In genomic region chr2:200757414-200757813, GRCh38 we compare ENCODE assay signal across 16 cellular contexts. TPM values are rescaled to one million over a fixed set of nuclear protein-coding genes. Genes with fewer than 3 reads are reported as not detected.
DNase-seq lines count a peak whose midpoint lies in the region; ATAC-seq and TF ChIP-seq lines count a peak whose summit lies in the region.
"Had no signal": no experiment of that assay in that cellular context is flagged by ENCODE, and none has a peak within 500 bp of the region (broad histone marks: within the 10 kb centered on the region; RNA-seq: fewer than 3 reads in every experiment).

No MANE protein-coding gene starts in this region.

- peak overlapping the region; percentile 41 for H3K4me2 ChIP-seq in Karpas-422 (ENCODE audit: low read depth, low read length, poor library complexity, severe bottlenecking)

- peaks cover 28% of the 10 kb centered on the region for H3K4me1 ChIP-seq in Karpas-422 (ENCODE audit: low read length)
- H3K4me1 ChIP-seq: psoas muscle had no signal

- peak overlapping the region; percentile 21; the same call in 1 of the 2 replicates for H3K9ac ChIP-seq in Karpas-422 (ENCODE audit: low read length)

- H3K27ac ChIP-seq in 22Rv1 (peak overlapping the region; percentile 19; the same call in 1 of the 2 replicates), Karpas-422 (ENCODE audit: low read length) (no peak overlapping the region), epithelial cell of prostate (peak overlapping the region; percentile 92)
- H3K27ac ChIP-seq: psoas muscle had no signal

- TF ChIP-seq CTCF in 22Rv1 (IDR thresholded peaks at IDR 0.05): no peak

- H3K79me2 ChIP-seq in Karpas-422 (ENCODE audit: low read length): no peaks in the 10 kb centered on the region

- DNase-seq in Karpas-422: peak; percentile 44
- DNase-seq in epithelial cell of prostate (ENCODE audit: low read depth, low spot score): no peak
- no peak for DNase-seq in NCI-H345 treated with DMSO at 0.1 percent for 48 hours (lab: John Stamatoyannopoulos, UW; ENCODE audit: unreplicated experiment)
- DNase-seq in ureter (ENCODE audit: low spot score): no peak
- DNase-seq: activated gamma-delta T cell treated with Interleukin-2 at 50 U/mL for 16 hours; aorta; GF-D8; NCI-H1930; NCI-H526 treated with DMSO at 0.1 percent for 48 hours; psoas muscle; stimulated activated CD4-positive, alpha-beta T cell treated with anti-CD3 and anti-CD28 coated beads, Interleukin-15, amount 100 ng/mL, for 24 hours had no signal

- H3K4me3 ChIP-seq in Karpas-422 (ENCODE audit: low read length): no peak overlapping the region
- H3K4me3 ChIP-seq: psoas muscle had no signal

- ATAC-seq in GM19463 (IDR thresholded peaks at IDR 0.05; ENCODE audit: unreplicated experiment): peak; percentile 21
- ATAC-seq in HG02623 (IDR thresholded peaks at IDR 0.05; ENCODE audit: unreplicated experiment): no peak
- no peak for ATAC-seq in HG02973 (IDR thresholded peaks at IDR 0.05; ENCODE audit: unreplicated experiment)
- ATAC-seq: activated CD4-positive, CD25-positive, alpha-beta regulatory T cell treated with anti-CD3 and anti-CD28 coated beads, Interleukin-2, amount 50 U/mL, for 24 hours had no signal

- no peaks in the 10 kb centered on the region for H3K9me2 ChIP-seq in Karpas-422 (replicated peaks; ENCODE audit: insufficient read depth, low read length)

- no peak overlapping the region for H2AFZ ChIP-seq in Karpas-422 (ENCODE audit: low read length)

- H3K9me3 ChIP-seq in Karpas-422 (ENCODE audit: low read length): no peaks in the 10 kb centered on the region
- H3K9me3 ChIP-seq: psoas muscle had no signal

- H3K27me3 ChIP-seq in Karpas-422 (ENCODE audit: low read length): no peaks in the 10 kb centered on the region

- no peaks in the 10 kb centered on the region for H3K36me3 ChIP-seq in Karpas-422 (ENCODE audit: insufficient read depth, low read length)

- H4K20me1 ChIP-seq in Karpas-422 (ENCODE audit: insufficient read depth, low read depth, low read length): no peaks in the 10 kb centered on the region

RNA-seq across cellular contexts. Expression of gene BZW1, which starts 54.3 kb away (rescaled TPM):
- 202 and 260 TPM in 2 replicates for total RNA-seq in Karpas-422 (2014; rRNA removed; shearing (Covaris generic); ENCODE audit: low replicate concordance)
- 242 TPM for total RNA-seq in ureter
